In genomic region chr4:89587364-89587763, GRCh38 we compare ENCODE assay signal across 25 cellular contexts.
"Had no signal": no experiment of that assay in that cellular context is flagged by ENCODE, and none has a peak within 500 bp of the region (broad histone marks: within the 10 kb centered on the region; RNA-seq: fewer than 3 reads in every experiment).

No MANE protein-coding gene starts in this region.

- H3K27ac ChIP-seq: stomach, suprapubic skin, testis, thoracic aorta, thyroid gland, tibial artery, tibial nerve, transverse colon, upper lobe of left lung, upper lobe of right lung, uterus, vagina had no signal

- H3K36me3 ChIP-seq: stomach, suprapubic skin, thoracic aorta, thyroid gland, tibial artery, tibial nerve, transverse colon, upper lobe of left lung, upper lobe of right lung, uterus, vagina had no signal

- H3K9me3 ChIP-seq: stomach, suprapubic skin, testis, thoracic aorta, thyroid gland, tibial artery, tibial nerve, transverse colon, upper lobe of left lung, upper lobe of right lung, uterus, vagina had no signal

- H3K4me3 ChIP-seq: stomach, suprapubic skin, testis, thoracic aorta, thyroid gland, tibial artery, tibial nerve, transverse colon, upper lobe of left lung, upper lobe of right lung, uterus, vagina had no signal

- DNase-seq: stimulated activated CD4-positive, alpha-beta T cell treated with anti-CD3 and anti-CD28 coated beads, Interleukin-2, amount 100 ng/mL, for 48 hours; stimulated activated CD4-positive, alpha-beta T cell treated with anti-CD3 and anti-CD28 coated beads, Interleukin-4, amount 100 ng/mL, for 1 hour; stimulated activated CD4-positive, alpha-beta T cell treated with anti-CD3 and anti-CD28 coated beads, Interleukin-4, amount 100 ng/mL, for 24 hours; stimulated activated CD4-positive, alpha-beta T cell treated with anti-CD3 and anti-CD28 coated beads, Interleukin-4, amount 100 ng/mL, for 4 hours; stimulated activated CD8-positive, alpha-beta memory T cell treated with anti-CD3 and anti-CD28 coated beads, Interleukin-4, amount 100 ng/mL, for 48 hours; stimulated activated naive B cell treated with anti-CD40 and anti-IgM and Interleukin-4, amounts not matched to agents 10 μg/mL and 1 μg/mL and 100 μg/mL, for 72 hours; stimulated activated naive CD4-positive, alpha-beta T cell; stimulated activated naive CD4-positive, alpha-beta T cell treated with Interleukin-2 at 50 U/mL for 16 hours; stimulated activated naive CD8-positive, alpha-beta T cell treated with anti-CD3 and anti-CD28 coated beads, Interleukin-15, amount 100 ng/mL, for 72 hours; stimulated activated naive CD8-positive, alpha-beta T cell treated with anti-CD3 and anti-CD28 coated beads, Interleukin-15, Interleukin-2, amounts not matched to agents 100 U/mL and 50 U/mL, for 24 hours; stomach; substantia nigra; testis; thyroid gland; tibial artery; transverse colon; upper lobe of left lung; upper lobe of right lung; uterus had no signal

- H3K27me3 ChIP-seq: stomach, suprapubic skin, testis, thyroid gland, tibial artery, tibial nerve, transverse colon, upper lobe of left lung, upper lobe of right lung, uterus, vagina had no signal

- ATAC-seq: stimulated activated effector memory CD8-positive, alpha-beta T cell treated with anti-CD3 and anti-CD28 coated beads, Interleukin-12 subunit alpha, Interleukin-12 subunit beta, amount 100 ng/mL, for 72 hours; stimulated activated memory B cell treated with anti-CD40 and anti-IgM and Interleukin-4, amounts not matched to agents 10 μg/mL and 1 μg/mL and 100 μg/mL, for 72 hours; stimulated activated naive B cell treated with anti-CD40 and anti-IgM and Interleukin-4, amounts not matched to agents 10 μg/mL and 1 μg/mL and 100 μg/mL, for 72 hours; stimulated activated naive CD8-positive, alpha-beta T cell treated with anti-CD3 and anti-CD28 coated beads, Interleukin-15, amount 100 ng/mL, for 72 hours; stimulated activated naive CD8-positive, alpha-beta T cell treated with anti-CD3 and anti-CD28 coated beads, Interleukin-15, Interleukin-2, amounts not matched to agents 100 U/mL and 50 U/mL, for 24 hours; upper lobe of right lung had no signal

- H3K4me1 ChIP-seq: stomach, suprapubic skin, testis, thyroid gland, tibial artery, tibial nerve, transverse colon, upper lobe of left lung, upper lobe of right lung, uterus, vagina had no signal
